ENCODE assay signal across 16 cellular contexts in genomic region chr2:48126180-48126579, GRCh38.
A peak's percentile ranks its signal among the peaks of the same experiment; 100 is the strongest.
DNase-seq lines count a peak whose midpoint lies in the region; ATAC-seq, FAIRE-seq and TF ChIP-seq lines count a peak whose summit lies in the region.
"Had no signal": no experiment of that assay in that cellular context is flagged by ENCODE, and none has a peak within 500 bp of the region (broad histone marks: within the 10 kb centered on the region; RNA-seq: fewer than 3 reads in every experiment).

No MANE protein-coding gene starts in this region.

- FAIRE-seq in K562 (lab: Jason Lieb, UNC): no peak

- no peak overlapping the region for H2BK15ac ChIP-seq in IMR-90 (ENCODE audit: low read depth, low read length)

- dilution Hi-C loops in IMR-90 (cut with HindIII; ENCODE audit: low sequenced_read_pairs, unreplicated experiment): no loop called here

- no TSS peak for BruUV-seq in IMR-90 (replicated peaks; lab: Mats Ljungman, UMichigan)
- no TSS peak for BruUV-seq in K562 (replicated peaks; lab: Mats Ljungman, UMichigan)

- H3K23ac ChIP-seq in IMR-90 (ENCODE audit: low read depth, low read length): no peak overlapping the region

- no peak overlapping the region for H4K8ac ChIP-seq in IMR-90 (ENCODE audit: low read depth in 2 of 2, low read length in 2 of 2)

- TF ChIP-seq POLR2A in IMR-90 (IDR thresholded peaks at IDR 0.05; ENCODE audit: low read depth, low read length) (no peak), K562 (conservative IDR thresholded peaks at IDR 0.05) (no peak)

- TF ChIP-seq EP300 in K562 (IDR thresholded peaks at IDR 0.05; ENCODE audit: low read length): no peak

- H2AK5ac ChIP-seq in IMR-90 (ENCODE audit: low read depth, low read length): no peak overlapping the region

- intact Hi-C loops in IMR-90 (cut with micrococcal nuclease): no loop called here
- intact Hi-C loops in K562 (cut with micrococcal nuclease): no loop called here
- intact Hi-C loops in right cardiac atrium (cut with DNase I): no loop called here

- no peaks in the 10 kb centered on the region for H3K27me3 ChIP-seq in IMR-90 (ENCODE audit: control insufficient read depth, insufficient read depth, low read length)
- no peaks in the 10 kb centered on the region for H3K27me3 ChIP-seq in K562 (ENCODE audit: control insufficient read depth in 2 of 2, insufficient read depth in 2 of 2, low read length in 2 of 2)
- H3K27me3 ChIP-seq in right cardiac atrium (ENCODE audit: control insufficient read depth, insufficient read depth): no peaks in the 10 kb centered on the region
- H3K27me3 ChIP-seq in subcutaneous abdominal adipose tissue (ENCODE audit: control insufficient read depth in 5 of 5, insufficient read depth in 4 of 5, low read length in 5 of 5): no peaks in the 10 kb centered on the region
- H3K27me3 ChIP-seq: suprapubic skin had no signal

- H3K4ac ChIP-seq in IMR-90 (ENCODE audit: low read depth, low read length): no peak overlapping the region

- H3K9ac ChIP-seq in IMR-90 (ENCODE audit: low read depth, low read length) (no peak overlapping the region), K562 (ENCODE audit: insufficient read depth in 1 of 2, low read depth in 2 of 2, low read length in 2 of 2) (no peak overlapping the region), subcutaneous abdominal adipose tissue (ENCODE audit: low read length in 5 of 5) (no peak overlapping the region)

- no peak overlapping the region for H2BK20ac ChIP-seq in IMR-90 (ENCODE audit: low read depth, low read length)

- H3K4me1 ChIP-seq in IMR-90 (ENCODE audit: control insufficient read depth, insufficient read depth, low read length): no peaks in the 10 kb centered on the region
- H3K4me1 ChIP-seq in K562 (replicated peaks in 1 of 2; ENCODE audit: control insufficient read depth in 2 of 2, insufficient read depth in 2 of 2, low read length in 2 of 2): peaks cover 3 to 7% of the 10 kb centered on the region in 2 experiments; a peak in 3 of 5 replicates
- H3K4me1 ChIP-seq in right cardiac atrium (ENCODE audit: control insufficient read depth, insufficient read depth, low read length): no peaks in the 10 kb centered on the region
- H3K4me1 ChIP-seq in subcutaneous abdominal adipose tissue (ENCODE audit: control insufficient read depth in 5 of 5, insufficient read depth in 5 of 5, low read length in 5 of 5): peaks cover 3 to 17% (median 6%) of the 10 kb centered on the region in 5 donors
- H3K4me1 ChIP-seq: suprapubic skin had no signal

- H4K20me1 ChIP-seq in IMR-90 (ENCODE audit: insufficient read depth, low read length) (no peaks in the 10 kb centered on the region), K562 (replicated peaks; ENCODE audit: control insufficient read depth, insufficient read depth, low read length) (no peaks in the 10 kb centered on the region)

- no peak overlapping the region for H2AK9ac ChIP-seq in IMR-90 (replicated peaks; ENCODE audit: low read depth, low read length, poor library complexity)

- H3K79me1 ChIP-seq in IMR-90 (ENCODE audit: low read depth in 1 of 2, low read length in 2 of 2): no peaks in the 10 kb centered on the region

- no peak overlapping the region for H2BK5ac ChIP-seq in IMR-90 (ENCODE audit: low read depth, low read length, poor library complexity, severe bottlenecking)

- no peak overlapping the region for H4K5ac ChIP-seq in IMR-90 (ENCODE audit: low read depth, low read length)

- DNase-seq in IMR-90 (peak; percentile 75), K562 (ENCODE audit: extremely low read depth in 1 of 4, low spot score in 3 of 4) (no peak), right cardiac atrium (peak; percentile 57 to 74 (median 67)), chondrocyte (ENCODE audit: low spot score) (no peak), COR-L47 (lab: John Stamatoyannopoulos, UW) (no peak)
- DNase-seq: activated CD4-positive, alpha-beta T cell treated with anti-CD3 and anti-CD28 coated beads, Interleukin-2, amount 50 U/mL, for 48 hours; activated naive CD8-positive, alpha-beta T cell treated with anti-CD3 and anti-CD28 coated beads, Interleukin-2, amount 50 U/mL, for 24 hours; activated T-cell treated with anti-CD3 and anti-CD28 coated beads, Interleukin-2, amount 50 U/mL, for 72 hours; NCI-H187; NCI-H510A treated with DMSO at 0.1 percent for 48 hours; PC-9; stimulated activated CD4-positive, alpha-beta T cell treated with anti-CD3 and anti-CD28 coated beads, Interleukin-15, amount 100 ng/mL, for 24 hours had no signal

- H3K9me3 Mint-ChIP-seq in chondrocyte (ENCODE audit: low read depth): peaks cover 3% of the 10 kb centered on the region
- H3K9me3 Mint-ChIP-seq: activated naive CD8-positive, alpha-beta T cell treated with anti-CD3 and anti-CD28 coated beads, Interleukin-2, amount 50 U/mL, for 24 hours; activated T-cell treated with anti-CD3 and anti-CD28 coated beads, Interleukin-2, amount 50 U/mL, for 72 hours had no signal

- H3K14ac ChIP-seq in IMR-90 (replicated peaks; ENCODE audit: low read depth, low read length): no peak overlapping the region

- in situ Hi-C loops in IMR-90 (cut with MboI; ENCODE audit: low sequenced_read_pairs): no loop called here
- in situ Hi-C loops in K562 (cut with MboI): no loop called here

- no peaks in the 10 kb centered on the region for H3K36me3 Mint-ChIP-seq in chondrocyte (ENCODE audit: low read depth)

- POLR2A ChIA-PET in IMR-90 (lab: Charles Lee; ENCODE audit: unreplicated experiment) (no interaction called here), K562 (lab: Yijun Ruan, JAX) (interaction anchor here (0.6 to 1.4 kb wide), 2 partner anchors 8 to 9 kb away, joined by 3 to 6 read pairs; no protein-coding TSS in a partner anchor)

- H3K9me3 ChIP-seq in IMR-90 (ENCODE audit: control insufficient read depth, insufficient read depth, low read length) (no peaks in the 10 kb centered on the region), K562 (replicated peaks; ENCODE audit: control insufficient read depth, insufficient read depth, low read depth, low read length) (no peaks in the 10 kb centered on the region; the same call in 1 of the 2 replicates), right cardiac atrium (ENCODE audit: control insufficient read depth, low read length) (no peaks in the 10 kb centered on the region), subcutaneous abdominal adipose tissue (ENCODE audit: control insufficient read depth in 5 of 5, low read length in 5 of 5) (peaks cover 0 to 6% (median 0%) of the 10 kb centered on the region in 5 donors)
- H3K9me3 ChIP-seq: suprapubic skin had no signal

- H3K27ac Mint-ChIP-seq in chondrocyte (ENCODE audit: unreplicated experiment): no peak overlapping the region
- H3K27ac Mint-ChIP-seq: activated naive CD8-positive, alpha-beta T cell treated with anti-CD3 and anti-CD28 coated beads, Interleukin-2, amount 50 U/mL, for 24 hours; activated T-cell treated with anti-CD3 and anti-CD28 coated beads, Interleukin-2, amount 50 U/mL, for 72 hours had no signal

- no peaks in the 10 kb centered on the region for H3K27me3 Mint-ChIP-seq in chondrocyte (ENCODE audit: low read depth)
- H3K27me3 Mint-ChIP-seq: activated naive CD8-positive, alpha-beta T cell treated with anti-CD3 and anti-CD28 coated beads, Interleukin-2, amount 50 U/mL, for 24 hours had no signal

- no peak overlapping the region for H3K27ac ChIP-seq in IMR-90 (ENCODE audit: insufficient read depth, low read length)
- no peak overlapping the region for H3K27ac ChIP-seq in K562 (ENCODE audit: extremely low read depth, low read depth, low read length)
- H3K27ac ChIP-seq in right cardiac atrium (ENCODE audit: low read length): no peak overlapping the region
- H3K27ac ChIP-seq in subcutaneous abdominal adipose tissue (ENCODE audit: low read depth, low read length): peak overlapping the region; percentile 49
- H3K27ac ChIP-seq: C4-2B, PC-9, suprapubic skin had no signal

- no peak for TF ChIP-seq RAD21 in IMR-90 (IDR thresholded peaks at IDR 0.05; ENCODE audit: low read length)
- TF ChIP-seq RAD21 in K562 (CRISPR knock-in tag; conservative IDR thresholded peaks at IDR 0.05 in 1 of 2, IDR thresholded peaks at IDR 0.05 in 1 of 2): no peak

- H3K36me3 ChIP-seq in IMR-90 (ENCODE audit: control insufficient read depth, insufficient read depth, low read length) (no peaks in the 10 kb centered on the region), K562 (ENCODE audit: control insufficient read depth, insufficient read depth, low read length) (no peaks in the 10 kb centered on the region), subcutaneous abdominal adipose tissue (ENCODE audit: control insufficient read depth in 5 of 5, insufficient read depth in 5 of 5, low read length in 5 of 5) (no peaks in the 10 kb centered on the region)
- H3K36me3 ChIP-seq: suprapubic skin had no signal

- H2AFZ ChIP-seq in IMR-90 (replicated peaks; ENCODE audit: low read length, poor library complexity): no peak overlapping the region
- no peak overlapping the region for H2AFZ ChIP-seq in K562 (ENCODE audit: low read depth, low read length)
- H2AFZ ChIP-seq: PC-9 had no signal

- no peaks in the 10 kb centered on the region; the same call in 1 of the 2 replicates for H3K9me1 ChIP-seq in IMR-90 (ENCODE audit: insufficient read depth, low read length)
- no peaks in the 10 kb centered on the region for H3K9me1 ChIP-seq in K562 (ENCODE audit: control insufficient read depth, insufficient read depth, low read length)

- ATAC-seq in IMR-90 (ENCODE audit: low read depth) (peak; percentile 77), K562 (no peak), right cardiac atrium (peak; percentile 51 to 64), GM18861 (IDR thresholded peaks at IDR 0.05; ENCODE audit: unreplicated experiment) (no peak)
- ATAC-seq: activated naive CD8-positive, alpha-beta T cell treated with anti-CD3 and anti-CD28 coated beads, Interleukin-2, amount 50 U/mL, for 24 hours; activated T-cell treated with anti-CD3 and anti-CD28 coated beads, Interleukin-2, amount 50 U/mL, for 72 hours had no signal

- CTCF ChIA-PET in IMR-90 (lab: Yijun Ruan, JAX): no interaction called here
- CTCF ChIA-PET in K562 (lab: Yijun Ruan, JAX; ENCODE audit: low intra/inter-chr PET ratio): no interaction called here

- no peak overlapping the region for H3K4me3 Mint-ChIP-seq in chondrocyte (ENCODE audit: unreplicated experiment)
- H3K4me3 Mint-ChIP-seq: activated naive CD8-positive, alpha-beta T cell treated with anti-CD3 and anti-CD28 coated beads, Interleukin-2, amount 50 U/mL, for 24 hours; activated T-cell treated with anti-CD3 and anti-CD28 coated beads, Interleukin-2, amount 50 U/mL, for 72 hours had no signal

- peaks cover 3% of the 10 kb centered on the region for H3K4me1 Mint-ChIP-seq in chondrocyte (ENCODE audit: low read depth)

- TF ChIP-seq CTCF in IMR-90 (conservative IDR thresholded peaks at IDR 0.05; ENCODE audit: low read depth, low read length) (no peak), K562 (IDR thresholded peaks at IDR 0.05 in 2 of 3, conservative IDR thresholded peaks at IDR 0.05 in 1 of 3; ENCODE audit: insufficient read depth in 2 of 3, low read depth in 1 of 3, low read length in 3 of 3) (no peak), chondrocyte (IDR thresholded peaks at IDR 0.05) (no peak)

- no peaks in the 10 kb centered on the region for H3K79me2 ChIP-seq in K562 (ENCODE audit: control insufficient read depth, insufficient read depth, low read length)

- no peak overlapping the region for H3K18ac ChIP-seq in IMR-90 (ENCODE audit: low read depth, low read length)

- no peak overlapping the region for H2BK120ac ChIP-seq in IMR-90 (ENCODE audit: low read depth, low read length)

- no peak overlapping the region for H3K4me3 ChIP-seq in IMR-90 (ENCODE audit: insufficient read depth, low read depth, low read length)
- no peak overlapping the region for H3K4me3 ChIP-seq in K562
- no peak overlapping the region for H3K4me3 ChIP-seq in right cardiac atrium (ENCODE audit: low read length)
- H3K4me3 ChIP-seq in subcutaneous abdominal adipose tissue (ENCODE audit: low read depth in 1 of 5, low read length in 5 of 5): no peak overlapping the region
- H3K4me3 ChIP-seq: PC-9, suprapubic skin had no signal

- no CpG with 5 or more reads among the region's 3 CpGs for WGBS in IMR-90 (ENCODE audit: extremely low coverage in 2 of 2, insufficient read length in 1 of 2), 2 experiments
- WGBS in K562 (ENCODE audit: insufficient coverage, low coverage, missing lambda C conversion rate): 80% methylated on average over 3 of the region's 3 CpGs
- WGBS in right cardiac atrium: 50% methylated on average over 3 of the region's 3 CpGs

- H3K4me2 ChIP-seq in IMR-90 (ENCODE audit: low read depth, low read length) (peak overlapping the region; percentile 8; the same call in 1 of the 2 replicates), K562 (ENCODE audit: insufficient read depth, low read length) (no peak overlapping the region)
- H3K4me2 ChIP-seq: PC-9 had no signal

- H3K56ac ChIP-seq in IMR-90 (ENCODE audit: extremely low read depth, insufficient read depth, low read length): no peak overlapping the region

- no peak overlapping the region for H4K91ac ChIP-seq in IMR-90 (ENCODE audit: insufficient read depth, low read depth, low read length)

Comparison
In these comparisons a context has a peak if more than half of its experiments do, and no peak if none do; other contexts are left out.
1. ATAC-seq: peak in IMR-90 (single experiment) and right cardiac atrium (2 of 2); none in K562 (single experiment) and GM18861 (single experiment).
2. DNase-seq: peak in IMR-90 (single experiment) and right cardiac atrium (3 of 3); none in K562 (0 of 4), chondrocyte (single experiment) and COR-L47 (single experiment).